In genomic region chr12:92140919-92141536, GRCh38 we compare ENCODE assay signal across 8 cellular contexts. TPM values are rescaled to one million over a fixed set of nuclear protein-coding genes. Genes with fewer than 3 reads are reported as not detected.
DNase-seq lines count a peak whose midpoint lies in the region; ATAC-seq lines count a peak whose summit lies in the region.

No MANE protein-coding gene starts in this region.

- whole genome bisulfite sequencing in right cardiac atrium: 8% methylated on average over 4 of the region's 4 CpGs

- H3K27ac Mint-ChIP-seq in T-helper 17 cell: peak overlapping the region; percentile 99

- peaks cover 14% of the 10 kb centered on the region for H3K9me3 ChIP-seq in T-helper 17 cell (ENCODE audit: control insufficient read depth, low read length, poor library complexity, severe bottlenecking)
- H3K9me3 ChIP-seq in right cardiac atrium (ENCODE audit: control insufficient read depth, low read length): no peaks in the 10 kb centered on the region

- ATAC-seq in T-helper 17 cell: no peak
- ATAC-seq in right cardiac atrium: no peak
- no peak for ATAC-seq in GM19455 (IDR thresholded peaks at IDR 0.05; ENCODE audit: unreplicated experiment)

- peak overlapping the region; percentile 99 for H3K4me3 Mint-ChIP-seq in T-helper 17 cell

- peaks cover 45% of the 10 kb centered on the region for H3K4me1 Mint-ChIP-seq in T-helper 17 cell

- no peaks in the 10 kb centered on the region for H3K27me3 Mint-ChIP-seq in T-helper 17 cell

- H3K4me3 ChIP-seq in right cardiac atrium (ENCODE audit: low read length) (peak overlapping the region; percentile 92), skin epidermis (peak overlapping the region; percentile 70 to 99 (median 95))

- H3K27ac ChIP-seq in right cardiac atrium (ENCODE audit: low read length) (no peak overlapping the region), skin epidermis (peak overlapping the region in 20 of 21 experiments; percentile 13 to 100 (median 96))

- intact Hi-C loops in right cardiac atrium (cut with DNase I): loop anchor here (5.0 to 10.0 kb wide), 8 partner anchors 156 to 756 kb away; no protein-coding TSS in a partner anchor

- peaks cover 4% of the 10 kb centered on the region for H3K4me1 ChIP-seq in right cardiac atrium (ENCODE audit: control insufficient read depth, insufficient read depth, low read length)

- H3K27me3 ChIP-seq in right cardiac atrium (ENCODE audit: control insufficient read depth, insufficient read depth): no peaks in the 10 kb centered on the region

- DNase-seq in DMS53 (lab: John Stamatoyannopoulos, UW) (peak; percentile 37), DMS53 treated with DMSO at 0.1 percent for 48 hours (lab: John Stamatoyannopoulos, UW; ENCODE audit: unreplicated experiment) (no peak), T-helper 17 cell (no peak), right cardiac atrium (no peak), NCI-H187 treated with DMSO at 0.1 percent for 48 hours (lab: John Stamatoyannopoulos, UW) (no peak), NCI-H2081 treated with DMSO at 0.1 percent for 48 hours (lab: John Stamatoyannopoulos, UW) (no peak)

- H3K36me3 Mint-ChIP-seq in T-helper 17 cell (ENCODE audit: low read depth): peaks cover 31% of the 10 kb centered on the region

RNA-seq across cellular contexts. Expression of gene BTG1, which starts 4.6 kb away (rescaled TPM):
- 1,000 to 10,000 TPM; 1,109 to 1,137 TPM for total RNA-seq in T-helper 17 cell
- total RNA-seq in right cardiac atrium: 100 to 1,000 TPM in 3 of 4 donors, 10 to 100 TPM in 1; 95.7 to 147 (median 134) TPM
- 59.5 TPM for polyA plus RNA-seq in right cardiac atrium

Comparison
In these comparisons a context has a peak if more than half of its experiments do, and no peak if none do; other contexts are left out.
1. RNA of gene BTG1, which starts 4.6 kb away (total RNA-seq): 1,109 to 1,137 TPM in T-helper 17 cell; 95.7 to 147 TPM in right cardiac atrium; every median in the first group is over 4 times any median in the second.